Comparison of ENCODE assay signal across 29 cellular contexts in genomic region chr6:165135889-165136288, GRCh38.
"Had no signal": no experiment of that assay in that cellular context is flagged by ENCODE, and none has a peak within 500 bp of the region (broad histone marks: within the 10 kb centered on the region; RNA-seq: fewer than 3 reads in every experiment).

No MANE protein-coding gene starts in this region.

- H3K27me3 Mint-ChIP-seq: dendritic cell treated with granulocyte-macrophage colony-stimulating factor and Interleukin-4, amounts not matched to agents 40 ng/mL and 50 ng/mL, for 4 days; effector memory CD8-positive, alpha-beta T cell had no signal

- H3K27ac ChIP-seq: colonic mucosa, coronary artery, dorsolateral prefrontal cortex, epithelial cell of prostate, esophagus muscularis mucosa, esophagus squamous epithelium, foreskin keratinocyte, gastrocnemius medialis, gastroesophageal sphincter, heart left ventricle, heart right ventricle had no signal

- H3K27me3 ChIP-seq: colonic mucosa, esophagus muscularis mucosa, esophagus squamous epithelium, foreskin keratinocyte, gastrocnemius medialis, gastroesophageal sphincter, heart left ventricle, heart right ventricle had no signal

- H3K4me3 Mint-ChIP-seq: dendritic cell treated with granulocyte-macrophage colony-stimulating factor and Interleukin-4, amounts not matched to agents 40 ng/mL and 50 ng/mL, for 4 days; effector memory CD8-positive, alpha-beta T cell; endodermal cell had no signal

- H3K27ac Mint-ChIP-seq: dendritic cell treated with granulocyte-macrophage colony-stimulating factor and Interleukin-4, amounts not matched to agents 40 ng/mL and 50 ng/mL, for 4 days; effector memory CD8-positive, alpha-beta T cell; endodermal cell had no signal

- H3K4me1 Mint-ChIP-seq: endodermal cell had no signal

- DNase-seq: colonic mucosa; cortex of kidney; dermis blood vessel endothelial cell; dorsolateral prefrontal cortex; effector CD4-positive, alpha-beta T cell; effector CD8-positive, alpha-beta T cell; effector memory CD4-positive, alpha-beta T cell; effector memory CD8-positive, alpha-beta T cell; endodermal cell; erythroblast; esophagus squamous epithelium; foreskin fibroblast; foreskin keratinocyte; foreskin melanocyte; gastrocnemius medialis; glutamatergic neuron; head of caudate nucleus; heart left ventricle; heart right ventricle had no signal

- H3K4me1 ChIP-seq: colonic mucosa, esophagus muscularis mucosa, esophagus squamous epithelium, foreskin keratinocyte, gastrocnemius medialis, gastroesophageal sphincter, heart left ventricle, heart right ventricle had no signal

- FAIRE-seq: colon, endometrium, endothelial cell of umbilical vein, frontal cortex had no signal

- ATAC-seq: effector memory CD8-positive, alpha-beta T cell; esophagus mucosa; foreskin keratinocyte; gastrocnemius medialis; gastroesophageal sphincter; heart left ventricle; heart right ventricle had no signal

- H3K9me3 ChIP-seq: colonic mucosa, gastrocnemius medialis had no signal

- H3K4me3 ChIP-seq: colonic mucosa, coronary artery, dorsolateral prefrontal cortex, esophagus muscularis mucosa, esophagus squamous epithelium, gastrocnemius medialis, gastroesophageal sphincter, heart left ventricle, heart right ventricle had no signal

- H3K36me3 ChIP-seq: colonic mucosa, esophagus muscularis mucosa, esophagus squamous epithelium, gastrocnemius medialis, gastroesophageal sphincter, heart left ventricle, heart right ventricle had no signal
